Comparison of ENCODE assay signal across 10 cellular contexts in the genomic region with DNA sequence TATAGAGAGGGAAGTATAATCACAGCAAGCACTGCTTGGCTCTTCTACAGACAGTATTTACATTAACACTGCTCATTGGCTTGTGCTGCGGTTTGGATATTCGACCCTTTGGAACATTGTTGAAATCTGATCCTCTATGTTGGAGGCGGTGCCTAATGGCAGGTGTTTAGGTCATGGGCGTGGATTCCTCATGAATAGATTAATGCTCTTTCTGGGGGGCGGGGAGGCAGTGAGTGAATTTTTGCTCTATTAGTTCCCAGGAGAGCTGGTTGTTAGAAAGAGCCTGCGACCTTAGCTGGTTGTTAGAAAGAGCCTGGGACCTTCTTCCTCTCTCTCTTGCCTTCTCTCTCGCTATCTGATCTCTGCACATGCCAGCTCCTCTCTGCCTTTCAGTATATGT.
DNase-seq lines count a peak whose midpoint lies in the region; ATAC-seq and TF ChIP-seq lines count a peak whose summit lies in the region.
"Had no signal": no experiment of that assay in that cellular context is flagged by ENCODE, and none has a peak within 500 bp of the region (broad histone marks: within the 10 kb centered on the region; RNA-seq: fewer than 3 reads in every experiment).

No MANE protein-coding gene starts in this region.

- H3K27me3 Mint-ChIP-seq in glutamatergic neuron (ENCODE audit: unreplicated experiment), result peaks cover 4% of the 10 kb centered on the region

- peak overlapping the region; percentile 66 for H3K4me3 Mint-ChIP-seq in glutamatergic neuron (ENCODE audit: unreplicated experiment)

- H4K20me1 ChIP-seq in Karpas-422 (ENCODE audit: insufficient read depth, low read depth, low read length), result no peaks in the 10 kb centered on the region

- DNase-seq in BE2C, result peak; percentile 59
- DNase-seq in Karpas-422, result peak; percentile 71
- peak; percentile 86 for DNase-seq in NCI-H526 treated with DMSO at 0.1 percent for 48 hours (lab: John Stamatoyannopoulos, UW)
- peak; percentile 62 for DNase-seq in glutamatergic neuron
- no peak for DNase-seq in stimulated activated CD4-positive, alpha-beta T cell treated with anti-CD3 and anti-CD28 coated beads, Interleukin-12 subunit alpha, Interleukin-12 subunit beta, amount 100 ng/mL, for 4 hours
- no peak for DNase-seq in NCI-H446 (lab: John Stamatoyannopoulos, UW)
- no peak for DNase-seq in SKM-1 treated with dmso at 0.1 percent for 144 hours (lab: John Stamatoyannopoulos, UW; ENCODE audit: unreplicated experiment)
- DNase-seq: activated CD4-positive, alpha-beta T cell treated with anti-CD3 and anti-CD28 coated beads, Interleukin-2, amount 50 U/mL, for 48 hours; KBM-7 had no signal

- H3K4me1 ChIP-seq in BE2C (no peaks in the 10 kb centered on the region), Karpas-422 (ENCODE audit: low read length) (no peaks in the 10 kb centered on the region)

- H3K9me3 ChIP-seq in BE2C, result no peaks in the 10 kb centered on the region; the same call in 1 of the 2 replicates
- no peaks in the 10 kb centered on the region for H3K9me3 ChIP-seq in Karpas-422 (ENCODE audit: low read length)

- ATAC-seq in HG03378 (IDR thresholded peaks at IDR 0.05; ENCODE audit: unreplicated experiment), result no peak

- no peaks in the 10 kb centered on the region for H3K9me2 ChIP-seq in Karpas-422 (replicated peaks; ENCODE audit: insufficient read depth, low read length)

- peak overlapping the region; percentile 86 for H3K27ac Mint-ChIP-seq in glutamatergic neuron (ENCODE audit: unreplicated experiment)

- H3K4me1 Mint-ChIP-seq in glutamatergic neuron (ENCODE audit: low read depth, unreplicated experiment), result peaks cover 42% of the 10 kb centered on the region

- H3K9me3 Mint-ChIP-seq in glutamatergic neuron (ENCODE audit: unreplicated experiment), result peaks cover 10% of the 10 kb centered on the region

- no peak overlapping the region for H3K27ac ChIP-seq in Karpas-422 (ENCODE audit: low read length)

- H3K4me3 ChIP-seq in BE2C (ENCODE audit: low read depth, low read length) (no peak overlapping the region), Karpas-422 (ENCODE audit: low read length) (no peak overlapping the region)

- peaks cover 2% of the 10 kb centered on the region for H3K36me3 Mint-ChIP-seq in glutamatergic neuron (ENCODE audit: unreplicated experiment)

- H3K4me2 ChIP-seq in Karpas-422 (ENCODE audit: low read depth, low read length, poor library complexity, severe bottlenecking), result no peak overlapping the region

- H3K27me3 ChIP-seq in BE2C, result no peaks in the 10 kb centered on the region
- no peaks in the 10 kb centered on the region for H3K27me3 ChIP-seq in Karpas-422 (ENCODE audit: low read length)

- TF ChIP-seq CTCF in BE2C (IDR thresholded peaks at IDR 0.05; ENCODE audit: low read depth, low read length), result no peak
- TF ChIP-seq CTCF in glutamatergic neuron (IDR thresholded peaks at IDR 0.05; ENCODE audit: partially characterized antibody, unreplicated experiment), result no peak

- H3K36me3 ChIP-seq in BE2C (no peaks in the 10 kb centered on the region), Karpas-422 (ENCODE audit: insufficient read depth, low read length) (no peaks in the 10 kb centered on the region)

- H3K79me2 ChIP-seq in Karpas-422 (ENCODE audit: low read length), result no peaks in the 10 kb centered on the region

- no peak overlapping the region for H3K9ac ChIP-seq in Karpas-422 (ENCODE audit: low read length)

- no peak overlapping the region for H2AFZ ChIP-seq in Karpas-422 (ENCODE audit: low read length)

Comparison
In these comparisons a context has a peak if more than half of its experiments do, and no peak if none do; other contexts are left out.
1. DNase-seq: peak in BE2C (single experiment), Karpas-422 (single experiment), NCI-H526 treated with DMSO at 0.1 percent for 48 hours (single experiment) and glutamatergic neuron (single experiment); none in stimulated activated CD4-positive, alpha-beta T cell treated with anti-CD3 and anti-CD28 coated beads, Interleukin-12 subunit alpha, Interleukin-12 subunit beta, amount 100 ng/mL, for 4 hours (single experiment), NCI-H446 (0 of 2) and SKM-1 treated with dmso at 0.1 percent for 144 hours (single experiment).